ENCODE assay signal across 9 cellular contexts in genomic region chr6:70884074-70884983, GRCh38.
A peak's percentile ranks its signal among the peaks of the same experiment; 100 is the strongest.
DNase-seq lines count a peak whose midpoint lies in the region; ATAC-seq and TF ChIP-seq lines count a peak whose summit lies in the region.
"Had no signal": no experiment of that assay in that cellular context is flagged by ENCODE, and none has a peak within 500 bp of the region (broad histone marks: within the 10 kb centered on the region; RNA-seq: fewer than 3 reads in every experiment).

No MANE protein-coding gene starts in this region.

- ATAC-seq in HG02798 (IDR thresholded peaks at IDR 0.05; ENCODE audit: poor library complexity, unreplicated experiment) = peak; percentile 84

- no peaks in the 10 kb centered on the region for H3K27me3 ChIP-seq in WERI-Rb-1 (ENCODE audit: insufficient read depth, low read depth, severe bottlenecking)
- H3K27me3 ChIP-seq: BLaER1 treated with 17β-estradiol and CSF1 and Interleukin-3, amounts not matched to agents 10 nM and 100 nM had no signal

- no peaks in the 10 kb centered on the region for H3K36me3 ChIP-seq in WERI-Rb-1
- H3K36me3 ChIP-seq: BLaER1 treated with 17β-estradiol and CSF1 and Interleukin-3, amounts not matched to agents 10 nM and 100 nM had no signal

- no peak overlapping the region for H3K4me3 ChIP-seq in WERI-Rb-1 (ENCODE audit: low read depth, low read length)
- H3K4me3 ChIP-seq: BLaER1 treated with 17β-estradiol and CSF1 and Interleukin-3, amounts not matched to agents 10 nM and 100 nM had no signal

- TF ChIP-seq CTCF in WERI-Rb-1 (IDR thresholded peaks at IDR 0.05; ENCODE audit: low read depth, low read length) = peak; percentile 78

- H3K27ac ChIP-seq in WERI-Rb-1 = no peak overlapping the region
- no peak overlapping the region for H3K27ac ChIP-seq in caudate nucleus (ENCODE audit: low read depth, low read length)
- H3K27ac ChIP-seq: BLaER1 treated with 17β-estradiol and CSF1 and Interleukin-3, amounts not matched to agents 10 nM and 100 nM had no signal

- peak; percentile 49 for DNase-seq in NCI-H510A treated with DMSO at 0.1 percent for 48 hours (lab: John Stamatoyannopoulos, UW)
- no peak for DNase-seq in NCI-H510A (lab: John Stamatoyannopoulos, UW)
- DNase-seq in NCI-H2029 treated with DMSO at 0.1 percent for 48 hours (lab: John Stamatoyannopoulos, UW) = peak; percentile 32
- peak; percentile 79 for DNase-seq in WERI-Rb-1
- DNase-seq in caudate nucleus (lab: John Stamatoyannopoulos, UW) = peak in 47 of 61 donors; percentile 3 to 58 (median 18)
- peak; percentile 62 for DNase-seq in kidney glomerular epithelial cell (lab: John Stamatoyannopoulos, UW)
- DNase-seq in stimulated activated CD4-positive, alpha-beta T cell treated with anti-CD3 and anti-CD28 coated beads, Interleukin-4, amount 100 ng/mL, for 24 hours = peak; percentile 68

- no peaks in the 10 kb centered on the region for H3K9me3 ChIP-seq in WERI-Rb-1 (ENCODE audit: severe bottlenecking)
- H3K9me3 ChIP-seq: BLaER1 treated with 17β-estradiol and CSF1 and Interleukin-3, amounts not matched to agents 10 nM and 100 nM had no signal
